ENCODE assay signal across 16 cellular contexts in the genomic region with DNA sequence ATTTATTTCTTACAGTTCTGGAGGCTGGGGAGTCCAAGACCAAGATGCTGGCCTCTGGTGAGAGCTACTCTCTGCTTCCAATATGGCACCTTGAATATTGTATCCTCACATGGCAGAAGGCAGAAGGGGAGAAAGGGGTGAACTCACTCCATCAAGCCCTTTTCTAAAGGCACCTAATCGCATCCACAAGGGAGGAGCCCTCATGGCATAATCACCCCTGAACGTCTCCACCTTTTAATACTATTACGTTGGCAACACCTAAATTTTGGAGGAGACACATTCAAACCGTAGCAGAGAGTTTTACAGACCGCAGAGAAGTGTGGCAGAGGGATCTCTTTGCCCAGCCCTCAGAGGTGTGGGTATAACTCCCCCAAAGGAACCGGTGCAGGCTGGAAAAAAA.
DNase-seq lines count a peak whose midpoint lies in the region; ATAC-seq and TF ChIP-seq lines count a peak whose summit lies in the region.
"Had no signal": no experiment of that assay in that cellular context is flagged by ENCODE, and none has a peak within 500 bp of the region (broad histone marks: within the 10 kb centered on the region; RNA-seq: fewer than 3 reads in every experiment).

No MANE protein-coding gene starts in this region.

- H3K9me3 ChIP-seq in cardiac muscle cell (ENCODE audit: low read depth) (no peaks in the 10 kb centered on the region), lung (ENCODE audit: control insufficient read depth in 2 of 2, insufficient read depth in 1 of 2, low read length in 1 of 2) (no peaks in the 10 kb centered on the region)
- H3K9me3 ChIP-seq: A549, Caco-2 had no signal

- H3K36me3 ChIP-seq in cardiac muscle cell (no peaks in the 10 kb centered on the region), lung (ENCODE audit: control insufficient read depth in 2 of 2, insufficient read depth in 2 of 2, low read length in 2 of 2) (no peaks in the 10 kb centered on the region)
- H3K36me3 ChIP-seq: BLaER1 treated with 17β-estradiol and CSF1 and Interleukin-3, amounts not matched to agents 10 nM and 100 nM had no signal

- intact Hi-C loops in left cardiac atrium (cut with DNase I) = no loop called here

- TF ChIP-seq CTCF in cardiac muscle cell (IDR thresholded peaks at IDR 0.05; ENCODE audit: low read depth, low read length) (no peak), lung (IDR thresholded peaks at IDR 0.05; ENCODE audit: control extremely low read depth, extremely low read depth) (no peak)

- H3K27me3 ChIP-seq in cardiac muscle cell = no peaks in the 10 kb centered on the region
- no peaks in the 10 kb centered on the region for H3K27me3 ChIP-seq in lung (ENCODE audit: control insufficient read depth, insufficient read depth)
- H3K27me3 ChIP-seq: BLaER1 treated with 17β-estradiol and CSF1 and Interleukin-3, amounts not matched to agents 10 nM and 100 nM had no signal

- H3K4me1 ChIP-seq in cardiac muscle cell (ENCODE audit: low read depth) (peaks cover 29% of the 10 kb centered on the region), lung (ENCODE audit: control insufficient read depth in 2 of 2, insufficient read depth in 2 of 2, low read length in 2 of 2) (no peaks in the 10 kb centered on the region)
- H3K4me1 ChIP-seq: A549, Caco-2 had no signal

- H3K4me3 ChIP-seq in cardiac muscle cell (no peak overlapping the region), lung (no peak overlapping the region)
- H3K4me3 ChIP-seq: A549; BLaER1 treated with 17β-estradiol and CSF1 and Interleukin-3, amounts not matched to agents 10 nM and 100 nM had no signal

- DNase-seq in cardiac muscle cell (ENCODE audit: low read depth in 1 of 2, low spot score in 1 of 2) (no peak), left cardiac atrium (no peak), lung (ENCODE audit: low spot score) (peak; percentile 18), NCI-H2196 (lab: John Stamatoyannopoulos, UW; ENCODE audit: unreplicated experiment) (no peak)
- DNase-seq in stimulated activated CD4-positive, alpha-beta T cell treated with anti-CD3 and anti-CD28 coated beads, Interleukin-4, amount 100 ng/mL, for 1 hour = no peak
- DNase-seq: AML-193; Caco-2; Calu3; CD4-positive, alpha-beta T cell; CD8-positive, alpha-beta T cell; DMS79 treated with DMSO at 0.1 percent for 48 hours; GF-D8 had no signal

- no peak for ATAC-seq in left cardiac atrium
- no peak for ATAC-seq in lung (ENCODE audit: insufficient read depth, low FRiP score)
- ATAC-seq: A549; CD8-positive, alpha-beta T cell had no signal

- H3K27ac ChIP-seq in cardiac muscle cell (peak overlapping the region; percentile 84), lung (ENCODE audit: low read depth in 1 of 2, low read length in 1 of 2) (no peak overlapping the region)
- H3K27ac ChIP-seq: 22Rv1; A549; BLaER1 treated with 17β-estradiol and CSF1 and Interleukin-3, amounts not matched to agents 10 nM and 100 nM; C4-2B had no signal

- WGBS in lung, 2 donors = 93 to 96% methylated on average over 6 of the region's 6 CpGs
